ENCODE assay signal across 1 cellular context in the genomic region with DNA sequence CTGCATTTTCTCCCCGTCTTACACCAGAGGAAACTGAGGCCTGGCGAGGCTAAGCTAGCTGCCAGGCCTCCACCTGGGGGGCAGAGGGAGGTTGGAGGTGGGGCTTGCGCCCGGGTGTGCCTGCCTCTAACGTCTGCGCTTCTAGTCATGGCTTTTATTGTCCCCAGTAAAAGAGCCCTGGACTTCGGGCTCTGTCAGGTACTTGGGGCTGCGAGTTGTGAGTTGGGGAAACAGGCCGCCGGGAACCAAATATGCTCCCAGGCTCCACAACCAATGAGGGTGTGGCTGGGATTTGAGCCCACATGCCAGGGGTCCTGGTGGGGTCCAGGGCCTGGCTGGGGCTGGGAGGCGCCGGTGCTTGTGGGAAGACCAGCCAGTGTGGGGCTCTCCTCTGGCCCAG.
TF ChIP-seq lines count a peak whose summit lies in the region.

No MANE protein-coding gene starts in this region.

TF ChIP-seq in H1, 55 proteins besides CTCF, POLR2A, EP300 and RAD21:
- TF ChIP-seq SAP30 (IDR thresholded peaks at IDR 0.05; ENCODE audit: insufficient read depth, insufficient replicate concordance, low read length) (no peak), NANOG (IDR thresholded peaks at IDR 0.05; ENCODE audit: insufficient read depth, low read depth, low read length, poor library complexity, severe bottlenecking) (no peak), SUZ12 (IDR thresholded peaks at IDR 0.05; ENCODE audit: low read length) (no peak), EGR1 (IDR thresholded peaks at IDR 0.05; ENCODE audit: borderline replicate concordance, low read depth, low read length) (no peak), KDM1A (IDR thresholded peaks at IDR 0.05; ENCODE audit: borderline replicate concordance, low read length) (no peak), RNF2 (IDR thresholded peaks at IDR 0.05; ENCODE audit: borderline replicate concordance, low read depth, low read length, missing control alignments, poor library complexity, severe bottlenecking) (no peak), NRF1 (IDR thresholded peaks at IDR 0.05; ENCODE audit: low read depth, low read length) (no peak), SP4 (IDR thresholded peaks at IDR 0.05; ENCODE audit: low read length) (no peak), GTF2F1 (IDR thresholded peaks at IDR 0.05; ENCODE audit: borderline replicate concordance, low read depth, low read length) (no peak), ZNF274 (IDR thresholded peaks at IDR 0.05; ENCODE audit: borderline replicate concordance, extremely low read depth, low read length) (no peak), GABPA (IDR thresholded peaks at IDR 0.05; ENCODE audit: borderline replicate concordance, insufficient read depth, low read length) (no peak)
- TF ChIP-seq, protein P1, sequence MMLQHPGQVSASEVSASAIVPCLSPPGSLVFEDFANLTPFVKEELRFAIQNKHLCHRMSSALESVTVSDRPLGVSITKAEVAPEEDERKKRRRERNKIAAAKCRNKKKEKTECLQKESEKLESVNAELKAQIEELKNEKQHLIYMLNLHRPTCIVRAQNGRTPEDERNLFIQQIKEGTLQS (IDR thresholded peaks at IDR 0.05; ENCODE audit: insufficient read depth, low read depth, low read length) = no peak
- TF ChIP-seq, protein P2, sequence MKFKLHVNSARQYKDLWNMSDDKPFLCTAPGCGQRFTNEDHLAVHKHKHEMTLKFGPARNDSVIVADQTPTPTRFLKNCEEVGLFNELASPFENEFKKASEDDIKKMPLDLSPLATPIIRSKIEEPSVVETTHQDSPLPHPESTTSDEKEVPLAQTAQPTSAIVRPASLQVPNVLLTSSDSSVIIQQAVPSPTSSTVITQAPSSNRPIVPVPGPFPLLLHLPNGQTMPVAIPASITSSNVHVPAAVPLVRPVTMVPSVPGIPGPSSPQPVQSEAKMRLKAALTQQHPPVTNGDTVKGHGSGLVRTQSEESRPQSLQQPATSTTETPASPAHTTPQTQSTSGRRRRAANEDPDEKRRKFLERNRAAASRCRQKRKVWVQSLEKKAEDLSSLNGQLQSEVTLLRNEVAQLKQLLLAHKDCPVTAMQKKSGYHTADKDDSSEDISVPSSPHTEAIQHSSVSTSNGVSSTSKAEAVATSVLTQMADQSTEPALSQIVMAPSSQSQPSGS (IDR thresholded peaks at IDR 0.05; ENCODE audit: low read length) = no peak
